ENCODE assay signal across 2 cellular contexts in the genomic region with DNA sequence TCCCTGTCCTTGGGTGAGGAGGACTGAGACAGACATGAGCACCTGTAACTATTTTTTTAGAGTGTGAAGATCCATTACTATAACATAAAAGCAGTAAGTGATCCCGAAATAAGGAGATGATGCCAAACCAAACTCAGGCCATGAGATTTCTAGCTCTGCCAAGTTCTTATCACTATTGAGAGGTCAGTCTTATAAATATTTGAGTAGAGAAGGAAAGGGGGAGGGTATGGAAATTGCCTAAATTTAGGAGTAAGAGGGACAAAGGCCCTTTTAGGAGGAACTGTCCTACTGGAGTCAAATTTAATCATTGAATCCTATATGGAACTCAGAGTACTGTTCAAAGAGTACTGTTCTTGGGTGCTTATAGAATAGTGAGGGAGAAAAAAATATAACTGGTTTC.
TF ChIP-seq lines count a peak whose summit lies in the region.

No MANE protein-coding gene starts in this region.

TF ChIP-seq in liver, 16 proteins besides CTCF, POLR2A, EP300 and RAD21:
- TF ChIP-seq EGR1 (IDR thresholded peaks at IDR 0.05; ENCODE audit: low read depth in 2 of 2), result no peak
- TF ChIP-seq HNF4G (IDR thresholded peaks at IDR 0.05), result no peak
- peak in 1 of 2 donors; percentile 37 for TF ChIP-seq RXRA (IDR thresholded peaks at IDR 0.05)
- no peak for TF ChIP-seq GABPA (IDR thresholded peaks at IDR 0.05 in 1 of 2, conservative IDR thresholded peaks at IDR 0.05 in 1 of 2)
- peak; percentile 30 to 54 for TF ChIP-seq HNF4A (conservative IDR thresholded peaks at IDR 0.05)
- TF ChIP-seq JUND (IDR thresholded peaks at IDR 0.05), result peak in 1 of 2 donors; percentile 24

TF ChIP-seq in HepG2, 621 proteins besides CTCF, POLR2A, EP300 and RAD21:
- TF ChIP-seq ZNF496 (CRISPR knock-in tag; IDR thresholded peaks at IDR 0.05; ENCODE audit: insufficient replicate concordance) (no peak), ZBTB7A (CRISPR knock-in tag; IDR thresholded peaks at IDR 0.05) (no peak), ZFY (CRISPR knock-in tag; IDR thresholded peaks at IDR 0.05) (no peak), LCORL (IDR thresholded peaks at IDR 0.05) (no peak), LCORL (CRISPR knock-in tag; IDR thresholded peaks at IDR 0.05) (no peak), ZMYM2 (CRISPR knock-in tag; IDR thresholded peaks at IDR 0.05) (no peak), MEIS2 (CRISPR knock-in tag; IDR thresholded peaks at IDR 0.05) (no peak), RARG (CRISPR knock-in tag; IDR thresholded peaks at IDR 0.05; ENCODE audit: low read depth) (no peak)
- TF ChIP-seq, protein P1, sequence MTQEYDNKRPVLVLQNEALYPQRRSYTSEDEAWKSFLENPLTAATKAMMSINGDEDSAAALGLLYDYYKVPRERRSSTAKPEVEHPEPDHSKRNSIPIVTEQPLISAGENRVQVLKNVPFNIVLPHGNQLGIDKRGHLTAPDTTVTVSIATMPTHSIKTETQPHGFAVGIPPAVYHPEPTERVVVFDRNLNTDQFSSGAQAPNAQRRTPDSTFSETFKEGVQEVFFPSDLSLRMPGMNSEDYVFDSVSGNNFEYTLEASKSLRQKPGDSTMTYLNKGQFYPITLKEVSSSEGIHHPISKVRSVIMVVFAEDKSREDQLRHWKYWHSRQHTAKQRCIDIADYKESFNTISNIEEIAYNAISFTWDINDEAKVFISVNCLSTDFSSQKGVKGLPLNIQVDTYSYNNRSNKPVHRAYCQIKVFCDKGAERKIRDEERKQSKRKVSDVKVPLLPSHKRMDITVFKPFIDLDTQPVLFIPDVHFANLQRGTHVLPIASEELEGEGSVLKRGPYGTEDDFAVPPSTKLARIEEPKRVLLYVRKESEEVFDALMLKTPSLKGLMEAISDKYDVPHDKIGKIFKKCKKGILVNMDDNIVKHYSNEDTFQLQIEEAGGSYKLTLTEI (CRISPR knock-in tag; conservative IDR thresholded peaks at IDR 0.05), result no peak
- TF ChIP-seq, protein P2, sequence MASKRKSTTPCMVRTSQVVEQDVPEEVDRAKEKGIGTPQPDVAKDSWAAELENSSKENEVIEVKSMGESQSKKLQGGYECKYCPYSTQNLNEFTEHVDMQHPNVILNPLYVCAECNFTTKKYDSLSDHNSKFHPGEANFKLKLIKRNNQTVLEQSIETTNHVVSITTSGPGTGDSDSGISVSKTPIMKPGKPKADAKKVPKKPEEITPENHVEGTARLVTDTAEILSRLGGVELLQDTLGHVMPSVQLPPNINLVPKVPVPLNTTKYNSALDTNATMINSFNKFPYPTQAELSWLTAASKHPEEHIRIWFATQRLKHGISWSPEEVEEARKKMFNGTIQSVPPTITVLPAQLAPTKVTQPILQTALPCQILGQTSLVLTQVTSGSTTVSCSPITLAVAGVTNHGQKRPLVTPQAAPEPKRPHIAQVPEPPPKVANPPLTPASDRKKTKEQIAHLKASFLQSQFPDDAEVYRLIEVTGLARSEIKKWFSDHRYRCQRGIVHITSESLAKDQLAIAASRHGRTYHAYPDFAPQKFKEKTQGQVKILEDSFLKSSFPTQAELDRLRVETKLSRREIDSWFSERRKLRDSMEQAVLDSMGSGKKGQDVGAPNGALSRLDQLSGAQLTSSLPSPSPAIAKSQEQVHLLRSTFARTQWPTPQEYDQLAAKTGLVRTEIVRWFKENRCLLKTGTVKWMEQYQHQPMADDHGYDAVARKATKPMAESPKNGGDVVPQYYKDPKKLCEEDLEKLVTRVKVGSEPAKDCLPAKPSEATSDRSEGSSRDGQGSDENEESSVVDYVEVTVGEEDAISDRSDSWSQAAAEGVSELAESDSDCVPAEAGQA (IDR thresholded peaks at IDR 0.05; ENCODE audit: low read depth), result no peak
- TF ChIP-seq, protein P2 (CRISPR knock-in tag; IDR thresholded peaks at IDR 0.05; ENCODE audit: borderline replicate concordance), result no peak
- TF ChIP-seq, protein P3, sequence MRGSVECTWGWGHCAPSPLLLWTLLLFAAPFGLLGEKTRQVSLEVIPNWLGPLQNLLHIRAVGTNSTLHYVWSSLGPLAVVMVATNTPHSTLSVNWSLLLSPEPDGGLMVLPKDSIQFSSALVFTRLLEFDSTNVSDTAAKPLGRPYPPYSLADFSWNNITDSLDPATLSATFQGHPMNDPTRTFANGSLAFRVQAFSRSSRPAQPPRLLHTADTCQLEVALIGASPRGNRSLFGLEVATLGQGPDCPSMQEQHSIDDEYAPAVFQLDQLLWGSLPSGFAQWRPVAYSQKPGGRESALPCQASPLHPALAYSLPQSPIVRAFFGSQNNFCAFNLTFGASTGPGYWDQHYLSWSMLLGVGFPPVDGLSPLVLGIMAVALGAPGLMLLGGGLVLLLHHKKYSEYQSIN (CRISPR knock-in tag; IDR thresholded peaks at IDR 0.05; ENCODE audit: borderline replicate concordance), result no peak
- TF ChIP-seq, protein P4, sequence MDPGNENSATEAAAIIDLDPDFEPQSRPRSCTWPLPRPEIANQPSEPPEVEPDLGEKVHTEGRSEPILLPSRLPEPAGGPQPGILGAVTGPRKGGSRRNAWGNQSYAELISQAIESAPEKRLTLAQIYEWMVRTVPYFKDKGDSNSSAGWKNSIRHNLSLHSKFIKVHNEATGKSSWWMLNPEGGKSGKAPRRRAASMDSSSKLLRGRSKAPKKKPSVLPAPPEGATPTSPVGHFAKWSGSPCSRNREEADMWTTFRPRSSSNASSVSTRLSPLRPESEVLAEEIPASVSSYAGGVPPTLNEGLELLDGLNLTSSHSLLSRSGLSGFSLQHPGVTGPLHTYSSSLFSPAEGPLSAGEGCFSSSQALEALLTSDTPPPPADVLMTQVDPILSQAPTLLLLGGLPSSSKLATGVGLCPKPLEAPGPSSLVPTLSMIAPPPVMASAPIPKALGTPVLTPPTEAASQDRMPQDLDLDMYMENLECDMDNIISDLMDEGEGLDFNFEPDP (CRISPR knock-in tag; conservative IDR thresholded peaks at IDR 0.05), result no peak
- TF ChIP-seq, protein P5, sequence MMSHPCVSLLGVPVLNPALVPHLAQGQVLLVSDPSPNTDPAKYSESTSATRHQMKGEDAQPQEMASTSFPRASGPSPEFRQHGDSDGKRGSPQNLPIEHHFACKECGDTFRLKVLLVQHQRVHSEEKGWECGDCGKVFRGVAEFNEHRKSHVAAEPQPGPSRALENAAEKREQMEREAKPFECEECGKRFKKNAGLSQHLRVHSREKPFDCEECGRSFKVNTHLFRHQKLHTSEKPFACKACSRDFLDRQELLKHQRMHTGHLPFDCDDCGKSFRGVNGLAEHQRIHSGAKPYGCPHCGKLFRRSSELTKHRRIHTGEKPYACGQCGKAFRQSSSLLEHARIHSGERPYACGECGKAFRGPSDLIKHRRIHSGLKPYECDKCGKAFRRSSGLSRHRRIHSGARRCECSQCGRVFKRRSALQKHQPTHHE (CRISPR knock-in tag; IDR thresholded peaks at IDR 0.05; ENCODE audit: borderline replicate concordance), result no peak
